In genomic region chr11:62497132-62497915, GRCh38 we compare ENCODE assay signal across 1 cellular context.
TF ChIP-seq lines count a peak whose summit lies in the region.

No MANE protein-coding gene starts in this region.

TF ChIP-seq in HepG2, 621 proteins besides CTCF, POLR2A, EP300 and RAD21 (continued from another document and continues in another):
- TF ChIP-seq ZNF530 (CRISPR knock-in tag; IDR thresholded peaks at IDR 0.05; ENCODE audit: low read depth) (no peak), ISX (CRISPR knock-in tag; conservative IDR thresholded peaks at IDR 0.05) (no peak), IKZF5 (CRISPR knock-in tag; IDR thresholded peaks at IDR 0.05) (peak; percentile 47; the same call in 1 of the 2 replicates), CREM (IDR thresholded peaks at IDR 0.05) (0 out of 2 replicates have a peak, but pooled peaks have one; percentile 31), CREM (CRISPR knock-in tag; IDR thresholded peaks at IDR 0.05) (no peak), SOX6 (IDR thresholded peaks at IDR 0.05) (no peak), SOX6 (CRISPR knock-in tag; IDR thresholded peaks at IDR 0.05) (peak; percentile 54), AGO1 (IDR thresholded peaks at IDR 0.05; ENCODE audit: low read depth, low read length, poor library complexity, severe bottlenecking) (no peak), SRSF9 (IDR thresholded peaks at IDR 0.05; ENCODE audit: borderline replicate concordance, insufficient read depth, low read depth, low read length, poor library complexity, severe bottlenecking) (no peak), ZBTB38 (CRISPR knock-in tag; IDR thresholded peaks at IDR 0.05) (no peak), ZFX (CRISPR knock-in tag; IDR thresholded peaks at IDR 0.05; ENCODE audit: low read depth) (0 out of 2 replicates have a peak, but pooled peaks have one; percentile 19), ZNF264 (CRISPR knock-in tag; IDR thresholded peaks at IDR 0.05) (no peak), TCF7 (IDR thresholded peaks at IDR 0.05; ENCODE audit: low read depth) (peak; percentile 85), SOX13 (IDR thresholded peaks at IDR 0.05) (no peak), SOX13 (CRISPR knock-in tag; conservative IDR thresholded peaks at IDR 0.05 in 1 of 2, IDR thresholded peaks at IDR 0.05 in 1 of 2) (peak in 1 of 2 experiments; percentile 66; a peak in 1 of 4 replicates), ASH2L (IDR thresholded peaks at IDR 0.05; ENCODE audit: insufficient read length, low read depth, low read length) (no peak), ZMYM2 (CRISPR knock-in tag; IDR thresholded peaks at IDR 0.05) (no peak; the same call in 1 of the 2 replicates), TEAD2 (CRISPR knock-in tag; IDR thresholded peaks at IDR 0.05) (no peak), ZNF296 (CRISPR knock-in tag; conservative IDR thresholded peaks at IDR 0.05) (no peak), KMT2A (CRISPR knock-in tag; IDR thresholded peaks at IDR 0.05) (no peak), TFE3 (CRISPR knock-in tag; IDR thresholded peaks at IDR 0.05) (0 out of 2 replicates have a peak, but pooled peaks have one; percentile 18), NCOA2 (CRISPR knock-in tag; IDR thresholded peaks at IDR 0.05) (peak; percentile 23; the same call in 1 of the 2 replicates), STAG1 (CRISPR knock-in tag; IDR thresholded peaks at IDR 0.05) (peak; percentile 76), SNRNP70 (IDR thresholded peaks at IDR 0.05; ENCODE audit: low read depth, low read length) (no peak), HDAC2 (CRISPR knock-in tag; IDR thresholded peaks at IDR 0.05) (peak; percentile 76), THAP11 (CRISPR knock-in tag; IDR thresholded peaks at IDR 0.05) (peak; percentile 15; the same call in 1 of the 2 replicates), SATB2 (CRISPR knock-in tag; IDR thresholded peaks at IDR 0.05) (no peak), FLYWCH1 (CRISPR knock-in tag; IDR thresholded peaks at IDR 0.05) (no peak), ZNF501 (CRISPR knock-in tag; IDR thresholded peaks at IDR 0.05) (0 out of 2 replicates have a peak, but pooled peaks have one; percentile 40), ZNF652 (CRISPR knock-in tag; IDR thresholded peaks at IDR 0.05; ENCODE audit: borderline replicate concordance, low read depth) (peak; percentile 33; the same call in 1 of the 2 replicates), ESRRA (CRISPR knock-in tag; IDR thresholded peaks at IDR 0.05; ENCODE audit: low read depth) (no peak), ZNF557 (CRISPR knock-in tag; IDR thresholded peaks at IDR 0.05) (no peak), RARA (CRISPR knock-in tag; IDR thresholded peaks at IDR 0.05) (peak; percentile 57; the same call in 1 of the 2 replicates), ZNF615 (CRISPR knock-in tag; IDR thresholded peaks at IDR 0.05; ENCODE audit: borderline replicate concordance) (no peak), DZIP1 (CRISPR knock-in tag; IDR thresholded peaks at IDR 0.05) (no peak), HMG20B (CRISPR knock-in tag; conservative IDR thresholded peaks at IDR 0.05) (no peak), MIXL1 (CRISPR knock-in tag; IDR thresholded peaks at IDR 0.05) (peak; percentile 69; the same call in 1 of the 2 replicates), ARID4A (CRISPR knock-in tag; IDR thresholded peaks at IDR 0.05; ENCODE audit: borderline replicate concordance) (peak; percentile 27; the same call in 1 of the 2 replicates), FOSL2 (CRISPR knock-in tag; IDR thresholded peaks at IDR 0.05) (peak; percentile 58), ZKSCAN5 (CRISPR knock-in tag; IDR thresholded peaks at IDR 0.05) (no peak), GATAD2A (CRISPR knock-in tag; IDR thresholded peaks at IDR 0.05) (peak; percentile 80), MXD4 (CRISPR knock-in tag; IDR thresholded peaks at IDR 0.05) (0 out of 2 replicates have a peak, but pooled peaks have one; percentile 18), RXRB (CRISPR knock-in tag; IDR thresholded peaks at IDR 0.05; ENCODE audit: borderline replicate concordance) (peak; percentile 44; the same call in 1 of the 2 replicates), MXD3 (CRISPR knock-in tag; IDR thresholded peaks at IDR 0.05) (no peak), CREB3 (CRISPR knock-in tag; IDR thresholded peaks at IDR 0.05) (no peak), ZNF547 (CRISPR knock-in tag; IDR thresholded peaks at IDR 0.05) (peak; percentile 55; the same call in 1 of the 2 replicates), FOXA1 (IDR thresholded peaks at IDR 0.05) (no peak), FOXA1 (CRISPR knock-in tag; IDR thresholded peaks at IDR 0.05) (peak; percentile 55; the same call in 1 of the 2 replicates), ZNF577 (CRISPR knock-in tag; IDR thresholded peaks at IDR 0.05; ENCODE audit: borderline replicate concordance, low read depth) (no peak), HNF4A (CRISPR knock-in tag; IDR thresholded peaks at IDR 0.05) (peak; percentile 78), DRAP1 (CRISPR knock-in tag; IDR thresholded peaks at IDR 0.05) (0 out of 2 replicates have a peak, but pooled peaks have one; percentile 23), PBX2 (CRISPR knock-in tag; IDR thresholded peaks at IDR 0.05) (peak; percentile 77), SMAD9 (CRISPR knock-in tag; IDR thresholded peaks at IDR 0.05) (no peak), XBP1 (CRISPR knock-in tag; IDR thresholded peaks at IDR 0.05) (no peak), TFDP2 (CRISPR knock-in tag; IDR thresholded peaks at IDR 0.05) (no peak)
